ENCODE assay signal across 1 cellular context in the genomic region with DNA sequence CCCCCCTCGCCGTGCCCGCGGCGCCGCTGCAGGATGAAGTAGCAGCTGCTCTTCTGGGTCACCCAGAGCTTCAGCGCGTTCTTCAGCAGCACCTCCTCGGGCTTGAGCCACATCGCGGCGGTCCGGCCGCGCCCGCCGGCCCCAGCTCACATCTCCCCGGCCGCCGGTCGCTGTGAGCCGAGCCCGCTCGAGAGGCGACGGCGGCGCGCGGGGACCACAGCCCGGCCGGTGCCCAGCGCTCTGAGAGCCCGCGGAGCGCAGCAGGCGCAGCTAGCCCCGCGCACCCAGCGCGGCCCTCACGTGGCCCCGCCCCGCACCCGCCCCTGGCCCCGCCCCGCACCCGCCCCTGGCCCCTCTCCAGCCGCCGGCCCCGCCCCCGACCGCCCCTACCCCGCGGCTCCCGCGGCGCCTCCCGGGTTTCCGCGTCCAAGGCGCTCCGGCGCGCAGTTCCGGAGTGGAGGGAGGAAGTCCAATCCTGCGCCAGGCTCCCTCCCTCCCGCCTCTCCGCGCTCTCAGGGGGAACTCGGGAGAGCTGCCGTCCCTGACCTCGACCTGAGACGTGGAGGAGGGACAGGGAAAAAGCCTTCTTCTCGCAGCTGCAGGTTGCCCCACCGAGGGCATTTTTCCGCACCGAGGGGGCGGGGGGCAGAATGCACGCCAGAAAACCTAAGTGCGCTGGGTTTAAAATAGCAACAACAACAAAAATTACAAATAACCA.
TF ChIP-seq lines count a peak whose summit lies in the region.

A gene (minus strand): TSS at position 242 of the 718 bp plus-strand sequence. CDS start 129 bp downstream, at position 113.

TF ChIP-seq in HepG2, 621 proteins besides CTCF, POLR2A, EP300 and RAD21 (continued from another document and continues in another):
- 0 out of 2 replicates have a peak, but pooled peaks have one; percentile 75 for TF ChIP-seq ZNF563 (CRISPR knock-in tag; IDR thresholded peaks at IDR 0.05)
- 0 out of 2 replicates have a peak, but pooled peaks have one; percentile 74 for TF ChIP-seq SMAD1 (CRISPR knock-in tag; IDR thresholded peaks at IDR 0.05; ENCODE audit: borderline replicate concordance, low read depth)
- TF ChIP-seq, protein P1, sequence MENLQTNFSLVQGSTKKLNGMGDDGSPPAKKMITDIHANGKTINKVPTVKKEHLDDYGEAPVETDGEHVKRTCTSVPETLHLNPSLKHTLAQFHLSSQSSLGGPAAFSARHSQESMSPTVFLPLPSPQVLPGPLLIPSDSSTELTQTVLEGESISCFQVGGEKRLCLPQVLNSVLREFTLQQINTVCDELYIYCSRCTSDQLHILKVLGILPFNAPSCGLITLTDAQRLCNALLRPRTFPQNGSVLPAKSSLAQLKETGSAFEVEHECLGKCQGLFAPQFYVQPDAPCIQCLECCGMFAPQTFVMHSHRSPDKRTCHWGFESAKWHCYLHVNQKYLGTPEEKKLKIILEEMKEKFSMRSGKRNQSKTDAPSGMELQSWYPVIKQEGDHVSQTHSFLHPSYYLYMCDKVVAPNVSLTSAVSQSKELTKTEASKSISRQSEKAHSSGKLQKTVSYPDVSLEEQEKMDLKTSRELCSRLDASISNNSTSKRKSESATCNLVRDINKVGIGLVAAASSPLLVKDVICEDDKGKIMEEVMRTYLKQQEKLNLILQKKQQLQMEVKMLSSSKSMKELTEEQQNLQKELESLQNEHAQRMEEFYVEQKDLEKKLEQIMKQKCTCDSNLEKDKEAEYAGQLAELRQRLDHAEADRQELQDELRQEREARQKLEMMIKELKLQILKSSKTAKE (CRISPR knock-in tag; IDR thresholded peaks at IDR 0.05; ENCODE audit: borderline replicate concordance) = peak; percentile 65; the same call in 1 of the 2 replicates
- TF ChIP-seq GABPB1 (CRISPR knock-in tag; IDR thresholded peaks at IDR 0.05) = peak; percentile 88
- TF ChIP-seq, protein P2, sequence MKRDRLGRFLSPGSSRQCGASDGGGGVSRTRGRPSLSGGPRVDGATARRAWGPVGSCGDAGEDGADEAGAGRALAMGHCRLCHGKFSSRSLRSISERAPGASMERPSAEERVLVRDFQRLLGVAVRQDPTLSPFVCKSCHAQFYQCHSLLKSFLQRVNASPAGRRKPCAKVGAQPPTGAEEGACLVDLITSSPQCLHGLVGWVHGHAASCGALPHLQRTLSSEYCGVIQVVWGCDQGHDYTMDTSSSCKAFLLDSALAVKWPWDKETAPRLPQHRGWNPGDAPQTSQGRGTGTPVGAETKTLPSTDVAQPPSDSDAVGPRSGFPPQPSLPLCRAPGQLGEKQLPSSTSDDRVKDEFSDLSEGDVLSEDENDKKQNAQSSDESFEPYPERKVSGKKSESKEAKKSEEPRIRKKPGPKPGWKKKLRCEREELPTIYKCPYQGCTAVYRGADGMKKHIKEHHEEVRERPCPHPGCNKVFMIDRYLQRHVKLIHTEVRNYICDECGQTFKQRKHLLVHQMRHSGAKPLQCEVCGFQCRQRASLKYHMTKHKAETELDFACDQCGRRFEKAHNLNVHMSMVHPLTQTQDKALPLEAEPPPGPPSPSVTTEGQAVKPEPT (CRISPR knock-in tag; IDR thresholded peaks at IDR 0.05; ENCODE audit: low read depth) = no peak; the same call in 1 of the 2 replicates
- TF ChIP-seq, protein P3, sequence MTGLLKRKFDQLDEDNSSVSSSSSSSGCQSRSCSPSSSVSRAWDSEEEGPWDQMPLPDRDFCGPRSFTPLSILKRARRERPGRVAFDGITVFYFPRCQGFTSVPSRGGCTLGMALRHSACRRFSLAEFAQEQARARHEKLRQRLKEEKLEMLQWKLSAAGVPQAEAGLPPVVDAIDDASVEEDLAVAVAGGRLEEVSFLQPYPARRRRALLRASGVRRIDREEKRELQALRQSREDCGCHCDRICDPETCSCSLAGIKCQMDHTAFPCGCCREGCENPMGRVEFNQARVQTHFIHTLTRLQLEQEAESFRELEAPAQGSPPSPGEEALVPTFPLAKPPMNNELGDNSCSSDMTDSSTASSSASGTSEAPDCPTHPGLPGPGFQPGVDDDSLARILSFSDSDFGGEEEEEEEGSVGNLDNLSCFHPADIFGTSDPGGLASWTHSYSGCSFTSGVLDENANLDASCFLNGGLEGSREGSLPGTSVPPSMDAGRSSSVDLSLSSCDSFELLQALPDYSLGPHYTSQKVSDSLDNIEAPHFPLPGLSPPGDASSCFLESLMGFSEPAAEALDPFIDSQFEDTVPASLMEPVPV (CRISPR knock-in tag; IDR thresholded peaks at IDR 0.05) = no peak
- TF ChIP-seq TRIM24 (CRISPR knock-in tag; IDR thresholded peaks at IDR 0.05) = no peak
- no peak for TF ChIP-seq SP1 (IDR thresholded peaks at IDR 0.05)
- peak; percentile 68; the same call in 1 of the 2 replicates for TF ChIP-seq SP1 (CRISPR knock-in tag; IDR thresholded peaks at IDR 0.05)
- no peak for TF ChIP-seq GATA4 (IDR thresholded peaks at IDR 0.05; ENCODE audit: borderline replicate concordance, low read depth)
- peak; percentile 62 for TF ChIP-seq GATAD1 (CRISPR knock-in tag; IDR thresholded peaks at IDR 0.05)
- TF ChIP-seq, protein P4, sequence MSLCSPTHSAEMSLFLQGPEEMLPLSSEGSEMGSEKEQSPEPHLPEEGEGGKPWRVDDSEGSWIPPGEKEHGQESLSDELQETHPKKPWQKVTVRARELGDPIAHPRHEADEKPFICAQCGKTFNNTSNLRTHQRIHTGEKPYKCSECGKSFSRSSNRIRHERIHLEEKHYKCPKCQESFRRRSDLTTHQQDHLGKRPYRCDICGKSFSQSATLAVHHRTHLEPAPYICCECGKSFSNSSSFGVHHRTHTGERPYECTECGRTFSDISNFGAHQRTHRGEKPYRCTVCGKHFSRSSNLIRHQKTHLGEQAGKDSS (CRISPR knock-in tag; IDR thresholded peaks at IDR 0.05; ENCODE audit: borderline replicate concordance, low read depth) = peak; percentile 38; the same call in 1 of the 2 replicates
- TF ChIP-seq PTBP1 (IDR thresholded peaks at IDR 0.05; ENCODE audit: low read depth, low read length, poor library complexity, severe bottlenecking) = no peak
- TF ChIP-seq U2AF2 (IDR thresholded peaks at IDR 0.05; ENCODE audit: low read depth, low read length) = no peak
- TF ChIP-seq, protein P5, sequence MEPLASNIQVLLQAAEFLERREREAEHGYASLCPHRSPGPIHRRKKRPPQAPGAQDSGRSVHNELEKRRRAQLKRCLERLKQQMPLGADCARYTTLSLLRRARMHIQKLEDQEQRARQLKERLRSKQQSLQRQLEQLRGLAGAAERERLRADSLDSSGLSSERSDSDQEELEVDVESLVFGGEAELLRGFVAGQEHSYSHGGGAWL (CRISPR knock-in tag; IDR thresholded peaks at IDR 0.05) = peak; percentile 24; the same call in 1 of the 2 replicates
- no peak for TF ChIP-seq POLR2AphosphoS2 (IDR thresholded peaks at IDR 0.05; ENCODE audit: low read depth, low read length)
- TF ChIP-seq FOXK2 (IDR thresholded peaks at IDR 0.05) = no peak
- TF ChIP-seq GLI4 (CRISPR knock-in tag; IDR thresholded peaks at IDR 0.05; ENCODE audit: borderline replicate concordance) = no peak
- TF ChIP-seq KLF12 (CRISPR knock-in tag; IDR thresholded peaks at IDR 0.05; ENCODE audit: borderline replicate concordance) = peak; percentile 46; the same call in 1 of the 2 replicates
- no peak for TF ChIP-seq SYNCRIP (IDR thresholded peaks at IDR 0.05; ENCODE audit: insufficient read depth, low read depth, low read length)
- TF ChIP-seq ATF7-NPFF (CRISPR knock-in tag; IDR thresholded peaks at IDR 0.05; ENCODE audit: low read depth) = peak; percentile 83; the same call in 1 of the 2 replicates
- TF ChIP-seq ZNF7 (CRISPR knock-in tag; IDR thresholded peaks at IDR 0.05) = no peak
- no peak for TF ChIP-seq EZH2 (conservative IDR thresholded peaks at IDR 0.05; ENCODE audit: low read depth, low read length)
- peak; percentile 66 for TF ChIP-seq ZFX (CRISPR knock-in tag; IDR thresholded peaks at IDR 0.05; ENCODE audit: low read depth)
- TF ChIP-seq, protein P6, sequence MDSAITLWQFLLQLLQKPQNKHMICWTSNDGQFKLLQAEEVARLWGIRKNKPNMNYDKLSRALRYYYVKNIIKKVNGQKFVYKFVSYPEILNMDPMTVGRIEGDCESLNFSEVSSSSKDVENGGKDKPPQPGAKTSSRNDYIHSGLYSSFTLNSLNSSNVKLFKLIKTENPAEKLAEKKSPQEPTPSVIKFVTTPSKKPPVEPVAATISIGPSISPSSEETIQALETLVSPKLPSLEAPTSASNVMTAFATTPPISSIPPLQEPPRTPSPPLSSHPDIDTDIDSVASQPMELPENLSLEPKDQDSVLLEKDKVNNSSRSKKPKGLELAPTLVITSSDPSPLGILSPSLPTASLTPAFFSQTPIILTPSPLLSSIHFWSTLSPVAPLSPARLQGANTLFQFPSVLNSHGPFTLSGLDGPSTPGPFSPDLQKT (CRISPR knock-in tag; IDR thresholded peaks at IDR 0.05; ENCODE audit: borderline replicate concordance) = no peak
- TF ChIP-seq, protein P7, sequence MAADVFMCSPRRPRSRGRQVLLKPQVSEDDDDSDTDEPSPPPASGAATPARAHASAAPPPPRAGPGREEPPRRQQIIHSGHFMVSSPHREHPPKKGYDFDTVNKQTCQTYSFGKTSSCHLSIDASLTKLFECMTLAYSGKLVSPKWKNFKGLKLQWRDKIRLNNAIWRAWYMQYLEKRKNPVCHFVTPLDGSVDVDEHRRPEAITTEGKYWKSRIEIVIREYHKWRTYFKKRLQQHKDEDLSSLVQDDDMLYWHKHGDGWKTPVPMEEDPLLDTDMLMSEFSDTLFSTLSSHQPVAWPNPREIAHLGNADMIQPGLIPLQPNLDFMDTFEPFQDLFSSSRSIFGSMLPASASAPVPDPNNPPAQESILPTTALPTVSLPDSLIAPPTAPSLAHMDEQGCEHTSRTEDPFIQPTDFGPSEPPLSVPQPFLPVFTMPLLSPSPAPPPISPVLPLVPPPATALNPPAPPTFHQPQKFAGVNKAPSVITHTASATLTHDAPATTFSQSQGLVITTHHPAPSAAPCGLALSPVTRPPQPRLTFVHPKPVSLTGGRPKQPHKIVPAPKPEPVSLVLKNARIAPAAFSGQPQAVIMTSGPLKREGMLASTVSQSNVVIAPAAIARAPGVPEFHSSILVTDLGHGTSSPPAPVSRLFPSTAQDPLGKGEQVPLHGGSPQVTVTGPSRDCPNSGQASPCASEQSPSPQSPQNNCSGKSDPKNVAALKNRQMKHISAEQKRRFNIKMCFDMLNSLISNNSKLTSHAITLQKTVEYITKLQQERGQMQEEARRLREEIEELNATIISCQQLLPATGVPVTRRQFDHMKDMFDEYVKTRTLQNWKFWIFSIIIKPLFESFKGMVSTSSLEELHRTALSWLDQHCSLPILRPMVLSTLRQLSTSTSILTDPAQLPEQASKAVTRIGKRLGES (CRISPR knock-in tag; IDR thresholded peaks at IDR 0.05; ENCODE audit: borderline replicate concordance) = no peak
- no peak; the same call in 1 of the 2 replicates for TF ChIP-seq ZNF460 (CRISPR knock-in tag; IDR thresholded peaks at IDR 0.05; ENCODE audit: borderline replicate concordance)
- no peak for TF ChIP-seq NBN (conservative IDR thresholded peaks at IDR 0.05)
- TF ChIP-seq RARA (CRISPR knock-in tag; IDR thresholded peaks at IDR 0.05) = peak; percentile 68
- TF ChIP-seq NONO (IDR thresholded peaks at IDR 0.05) = no peak
- peak; percentile 79 for TF ChIP-seq NONO (CRISPR knock-in tag; conservative IDR thresholded peaks at IDR 0.05)
- TF ChIP-seq KDM4B (CRISPR knock-in tag; IDR thresholded peaks at IDR 0.05) = peak; percentile 42; the same call in 1 of the 2 replicates
- no peak for TF ChIP-seq NFE2L2 (IDR thresholded peaks at IDR 0.05; ENCODE audit: low read length)
- TF ChIP-seq DR1 (CRISPR knock-in tag; IDR thresholded peaks at IDR 0.05) = no peak; the same call in none of the 2 replicates
- no peak for TF ChIP-seq ZNF383 (CRISPR knock-in tag; IDR thresholded peaks at IDR 0.05; ENCODE audit: borderline replicate concordance)
- TF ChIP-seq, protein P8, sequence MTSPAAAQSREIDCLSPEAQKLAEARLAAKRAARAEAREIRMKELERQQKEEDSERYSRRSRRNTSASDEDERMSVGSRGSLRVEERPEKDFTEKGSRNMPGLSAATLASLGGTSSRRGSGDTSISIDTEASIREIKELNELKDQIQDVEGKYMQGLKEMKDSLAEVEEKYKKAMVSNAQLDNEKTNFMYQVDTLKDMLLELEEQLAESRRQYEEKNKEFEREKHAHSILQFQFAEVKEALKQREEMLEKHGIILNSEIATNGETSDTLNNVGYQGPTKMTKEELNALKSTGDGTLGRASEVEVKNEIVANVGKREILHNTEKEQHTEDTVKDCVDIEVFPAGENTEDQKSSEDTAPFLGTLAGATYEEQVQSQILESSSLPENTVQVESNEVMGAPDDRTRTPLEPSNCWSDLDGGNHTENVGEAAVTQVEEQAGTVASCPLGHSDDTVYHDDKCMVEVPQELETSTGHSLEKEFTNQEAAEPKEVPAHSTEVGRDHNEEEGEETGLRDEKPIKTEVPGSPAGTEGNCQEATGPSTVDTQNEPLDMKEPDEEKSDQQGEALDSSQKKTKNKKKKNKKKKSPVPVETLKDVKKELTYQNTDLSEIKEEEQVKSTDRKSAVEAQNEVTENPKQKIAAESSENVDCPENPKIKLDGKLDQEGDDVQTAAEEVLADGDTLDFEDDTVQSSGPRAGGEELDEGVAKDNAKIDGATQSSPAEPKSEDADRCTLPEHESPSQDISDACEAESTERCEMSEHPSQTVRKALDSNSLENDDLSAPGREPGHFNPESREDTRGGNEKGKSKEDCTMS (CRISPR knock-in tag; conservative IDR thresholded peaks at IDR 0.05) = no peak
- 0 out of 2 replicates have a peak, but pooled peaks have one; percentile 23 for TF ChIP-seq REPIN1 (CRISPR knock-in tag; IDR thresholded peaks at IDR 0.05; ENCODE audit: borderline replicate concordance, low read depth)
- no peak for TF ChIP-seq GPN1 (CRISPR knock-in tag; IDR thresholded peaks at IDR 0.05; ENCODE audit: borderline replicate concordance)
- peak; percentile 70 for TF ChIP-seq TAF1 (CRISPR knock-in tag; IDR thresholded peaks at IDR 0.05)
- TF ChIP-seq, protein P9, sequence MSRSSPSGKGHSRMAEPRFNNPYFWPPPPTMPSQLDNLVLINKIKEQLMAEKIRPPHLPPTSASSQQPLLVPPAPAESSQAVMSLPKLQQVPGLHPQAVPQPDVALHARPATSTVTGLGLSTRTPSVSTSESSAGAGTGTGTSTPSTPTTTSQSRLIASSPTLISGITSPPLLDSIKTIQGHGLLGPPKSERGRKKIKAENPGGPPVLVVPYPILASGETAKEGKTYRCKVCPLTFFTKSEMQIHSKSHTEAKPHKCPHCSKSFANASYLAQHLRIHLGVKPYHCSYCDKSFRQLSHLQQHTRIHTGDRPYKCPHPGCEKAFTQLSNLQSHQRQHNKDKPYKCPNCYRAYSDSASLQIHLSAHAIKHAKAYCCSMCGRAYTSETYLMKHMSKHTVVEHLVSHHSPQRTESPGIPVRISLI (CRISPR knock-in tag; IDR thresholded peaks at IDR 0.05; ENCODE audit: borderline replicate concordance) = peak; percentile 42; the same call in 1 of the 2 replicates
- no peak for TF ChIP-seq ZSCAN25 (CRISPR knock-in tag; IDR thresholded peaks at IDR 0.05)
- no peak for TF ChIP-seq NFE2 (CRISPR knock-in tag; IDR thresholded peaks at IDR 0.05)
- no peak for TF ChIP-seq ZNF225 (CRISPR knock-in tag; IDR thresholded peaks at IDR 0.05)
- no peak for TF ChIP-seq ZNF143 (CRISPR knock-in tag; IDR thresholded peaks at IDR 0.05)
- peak; percentile 65; the same call in 1 of the 2 replicates for TF ChIP-seq IRX3 (CRISPR knock-in tag; IDR thresholded peaks at IDR 0.05; ENCODE audit: borderline replicate concordance, low read depth)
- no peak for TF ChIP-seq ZNF224 (CRISPR knock-in tag; IDR thresholded peaks at IDR 0.05)
- no peak for TF ChIP-seq ATAD3A (CRISPR knock-in tag; IDR thresholded peaks at IDR 0.05)
- TF ChIP-seq NFKB2 (CRISPR knock-in tag; IDR thresholded peaks at IDR 0.05; ENCODE audit: borderline replicate concordance) = peak; percentile 11; the same call in 1 of the 2 replicates
